ENCODE assay signal across 10 cellular contexts in genomic region chr1:54221113-54221834, GRCh38. TPM values are rescaled to one million over a fixed set of nuclear protein-coding genes. Genes with fewer than 3 reads are reported as not detected.
A peak's percentile ranks its signal among the peaks of the same experiment; 100 is the strongest.
DNase-seq lines count a peak whose midpoint lies in the region; ATAC-seq and TF ChIP-seq lines count a peak whose summit lies in the region.
"Had no signal": no experiment of that assay in that cellular context is flagged by ENCODE, and none has a peak within 500 bp of the region (broad histone marks: within the 10 kb centered on the region; RNA-seq: fewer than 3 reads in every experiment).

No MANE protein-coding gene starts in this region.

- H3K4me2 ChIP-seq in BLaER1 treated with 17β-estradiol and CSF1 and Interleukin-3, amounts not matched to agents 10 nM and 100 nM: peak overlapping the region in 10 of 11 experiments; percentile 27 to 69 (median 53); a peak in 17 of 22 replicates
- H3K4me2 ChIP-seq in neural progenitor cell: no peak overlapping the region

- no peaks in the 10 kb centered on the region for H3K27me3 Mint-ChIP-seq in brain
- peaks cover 5% of the 10 kb centered on the region for H3K27me3 Mint-ChIP-seq in neural progenitor cell (ENCODE audit: insufficient read depth, low read depth)
- no peaks in the 10 kb centered on the region for H3K27me3 Mint-ChIP-seq in T-helper 2 cell treated with Interferon-gamma antibody and Interleukin-4, amounts not matched to agents 5 μg/mL and 100 μg/mL, for 36 hours (ENCODE audit: low read depth)

- peaks cover 31 to 100% (median 81%) of the 10 kb centered on the region in 11 experiments for H3K36me3 ChIP-seq in BLaER1 treated with 17β-estradiol and CSF1 and Interleukin-3, amounts not matched to agents 10 nM and 100 nM
- no peaks in the 10 kb centered on the region for H3K36me3 ChIP-seq in neural progenitor cell

- no peaks in the 10 kb centered on the region for H3K27me3 ChIP-seq in BLaER1 treated with 17β-estradiol and CSF1 and Interleukin-3, amounts not matched to agents 10 nM and 100 nM
- no peaks in the 10 kb centered on the region for H3K27me3 ChIP-seq in neural progenitor cell
- H3K27me3 ChIP-seq: MG63 had no signal

- H3K4me1 ChIP-seq in BLaER1 treated with 17β-estradiol and CSF1 and Interleukin-3, amounts not matched to agents 10 nM and 100 nM: peaks cover 24 to 35% (median 30%) of the 10 kb centered on the region in 10 experiments
- H3K4me1 ChIP-seq in neural progenitor cell: no peaks in the 10 kb centered on the region

- no peak overlapping the region for H3K4me3 ChIP-seq in BLaER1 treated with 17β-estradiol and CSF1 and Interleukin-3, amounts not matched to agents 10 nM and 100 nM
- H3K4me3 ChIP-seq in neural progenitor cell: no peak overlapping the region
- H3K4me3 ChIP-seq: MG63 had no signal

- no peak overlapping the region for H3K4me3 Mint-ChIP-seq in brain
- no peak overlapping the region for H3K4me3 Mint-ChIP-seq in neural progenitor cell
- H3K4me3 Mint-ChIP-seq in T-helper 2 cell treated with Interferon-gamma antibody and Interleukin-4, amounts not matched to agents 5 μg/mL and 100 μg/mL, for 36 hours: no peak overlapping the region

- peak overlapping the region in 4 of 5 experiments; percentile 51 to 94 (median 72) for H3K27ac Mint-ChIP-seq in brain
- H3K27ac Mint-ChIP-seq in neural progenitor cell: peak overlapping the region; percentile 91
- H3K27ac Mint-ChIP-seq in T-helper 2 cell treated with Interferon-gamma antibody and Interleukin-4, amounts not matched to agents 5 μg/mL and 100 μg/mL, for 36 hours: no peak overlapping the region

- no peak overlapping the region for H2AFZ ChIP-seq in neural progenitor cell (replicated peaks)

- ATAC-seq in HG03039 (IDR thresholded peaks at IDR 0.05; ENCODE audit: unreplicated experiment) (no peak), HG02981 (IDR thresholded peaks at IDR 0.05; ENCODE audit: unreplicated experiment) (no peak)

- no peaks in the 10 kb centered on the region for H3K9me3 Mint-ChIP-seq in brain
- H3K9me3 Mint-ChIP-seq in neural progenitor cell: no peaks in the 10 kb centered on the region
- no peaks in the 10 kb centered on the region for H3K9me3 Mint-ChIP-seq in T-helper 2 cell treated with Interferon-gamma antibody and Interleukin-4, amounts not matched to agents 5 μg/mL and 100 μg/mL, for 36 hours

- no peak for DNase-seq in HEK293T (ENCODE audit: extremely low spot score)
- no peak for DNase-seq in neural progenitor cell (ENCODE audit: low spot score)
- no peak for DNase-seq in T-helper 2 cell treated with Interferon-gamma antibody and Interleukin-4, amounts not matched to agents 5 μg/mL and 100 μg/mL, for 36 hours (ENCODE audit: low spot score)
- DNase-seq in HCEC 1CT: no peak
- DNase-seq: activated gamma-delta T cell treated with Interleukin-2 at 50 U/mL for 16 hours, MG63 had no signal

- CTCF ChIA-PET in HEK293T (lab: Yijun Ruan, JAX): interaction anchor here (1.3 kb wide), 1 partner anchor 8 kb away, joined by 3 read pairs; no protein-coding TSS in a partner anchor

- no peaks in the 10 kb centered on the region for H3K9me3 ChIP-seq in BLaER1 treated with 17β-estradiol and CSF1 and Interleukin-3, amounts not matched to agents 10 nM and 100 nM (replicated peaks in 1 of 11)
- no peaks in the 10 kb centered on the region for H3K9me3 ChIP-seq in neural progenitor cell (ENCODE audit: low read depth)
- H3K9me3 ChIP-seq: MG63 had no signal

- H3K9ac ChIP-seq in BLaER1 treated with 17β-estradiol and CSF1 and Interleukin-3, amounts not matched to agents 10 nM and 100 nM: no peak overlapping the region
- no peak overlapping the region for H3K9ac ChIP-seq in neural progenitor cell

- no peak for TF ChIP-seq CTCF in brain (conservative IDR thresholded peaks at IDR 0.05)
- TF ChIP-seq CTCF in neural progenitor cell (IDR thresholded peaks at IDR 0.05): no peak

- H3K4me1 Mint-ChIP-seq in brain (peaks cover 36% of the 10 kb centered on the region), neural progenitor cell (peaks cover 39% of the 10 kb centered on the region)
- no peaks in the 10 kb centered on the region for H3K4me1 Mint-ChIP-seq in T-helper 2 cell treated with Interferon-gamma antibody and Interleukin-4, amounts not matched to agents 5 μg/mL and 100 μg/mL, for 36 hours (ENCODE audit: low read depth)

- H3K79me2 ChIP-seq in neural progenitor cell (ENCODE audit: low read depth): no peaks in the 10 kb centered on the region

- peaks cover 41% of the 10 kb centered on the region for H3K36me3 Mint-ChIP-seq in brain
- peaks cover 39% of the 10 kb centered on the region for H3K36me3 Mint-ChIP-seq in neural progenitor cell
- H3K36me3 Mint-ChIP-seq in T-helper 2 cell treated with Interferon-gamma antibody and Interleukin-4, amounts not matched to agents 5 μg/mL and 100 μg/mL, for 36 hours (ENCODE audit: low read depth): peaks cover 42% of the 10 kb centered on the region

- H3K27ac ChIP-seq in BLaER1 treated with 17β-estradiol and CSF1 and Interleukin-3, amounts not matched to agents 10 nM and 100 nM: peak overlapping the region in 6 of 11 experiments; percentile 12 to 60 (median 40); a peak in 3 of 22 replicates
- no peak overlapping the region for H3K27ac ChIP-seq in neural progenitor cell

- POLR2A ChIA-PET in HEK293T (lab: Yijun Ruan, JAX): no interaction called here

- H3F3A ChIP-seq in neural progenitor cell (ENCODE audit: low read depth): peaks cover 10% of the 10 kb centered on the region

- peaks cover 0 to 82% (median 57%) of the 10 kb centered on the region in 11 experiments; a peak in 17 of 22 replicates for H4K20me1 ChIP-seq in BLaER1 treated with 17β-estradiol and CSF1 and Interleukin-3, amounts not matched to agents 10 nM and 100 nM
- H4K20me1 ChIP-seq in neural progenitor cell (ENCODE audit: low read depth): peaks cover 32% of the 10 kb centered on the region

TF ChIP-seq in HEK293T, 16 proteins besides CTCF, POLR2A, EP300 and RAD21:
- 0 out of 2 replicates have a peak, but pooled peaks have one; percentile 15 for TF ChIP-seq ELF4 (IDR thresholded peaks at IDR 0.05)
- TF ChIP-seq SP1 (IDR thresholded peaks at IDR 0.05): no peak

RNA-seq across cellular contexts. Expression of gene MRPL37, which starts 21.3 kb away (rescaled TPM):
- polyA plus RNA-seq in brain (ENCODE audit: insufficient read depth, low read depth, low replicate concordance): 130 TPM
- 60.4 and 93.4 TPM in 2 replicates for total RNA-seq in neural progenitor cell (ENCODE audit: low replicate concordance)

RNA-seq across cellular contexts. Expression of gene CYB5RL, which starts 21.4 kb away (rescaled TPM):
- polyA plus RNA-seq in brain (ENCODE audit: insufficient read depth, low read depth, low replicate concordance): 6.1 TPM
- total RNA-seq in neural progenitor cell (ENCODE audit: low replicate concordance): 6.4 and 9.0 TPM in 2 replicates
